ENCODE assay signal across 11 cellular contexts in genomic region chr12:65923228-65923627, GRCh38.
A peak's percentile ranks its signal among the peaks of the same experiment; 100 is the strongest.
DNase-seq lines count a peak whose midpoint lies in the region; ATAC-seq and TF ChIP-seq lines count a peak whose summit lies in the region.
"Had no signal": no experiment of that assay in that cellular context is flagged by ENCODE, and none has a peak within 500 bp of the region (broad histone marks: within the 10 kb centered on the region; RNA-seq: fewer than 3 reads in every experiment).

No MANE protein-coding gene starts in this region.

- POLR2A ChIA-PET in naive thymus-derived CD8-positive, alpha-beta T cell (lab: Charles Lee), result no interaction called here
- POLR2A ChIA-PET in Caco-2 (lab: Charles Lee), result no interaction called here

- no peaks in the 10 kb centered on the region for H3K27me3 ChIP-seq in H7 (ENCODE audit: control insufficient read depth, insufficient read depth, low read length)
- H3K27me3 ChIP-seq in Caco-2 (replicated peaks; ENCODE audit: control insufficient read depth, insufficient read depth, low read length), result no peaks in the 10 kb centered on the region
- H3K27me3 ChIP-seq: heart right ventricle, vagina had no signal

- in situ Hi-C loops in GM13976 (cut with MboI; ENCODE audit: low sequenced_read_pairs, unreplicated experiment), result no loop called here

- H3K36me3 ChIP-seq in H7 (replicated peaks; ENCODE audit: control insufficient read depth, insufficient read depth, low read length) (no peaks in the 10 kb centered on the region), Caco-2 (ENCODE audit: control insufficient read depth, insufficient read depth, low read length) (no peaks in the 10 kb centered on the region)
- H3K36me3 ChIP-seq: heart right ventricle, vagina had no signal

- intact Hi-C loops in Caco-2 (cut with micrococcal nuclease; ENCODE audit: unreplicated experiment), result no loop called here

- TF ChIP-seq CTCF in GM13976 (IDR thresholded peaks at IDR 0.05; ENCODE audit: borderline replicate concordance, control extremely low read depth, extremely low read depth, insufficient read depth, missing control alignments) (no peak), HFFc6 (IDR thresholded peaks at IDR 0.05) (peak; percentile 47), Caco-2 (IDR thresholded peaks at IDR 0.05; ENCODE audit: insufficient read depth in 1 of 2, low read depth in 1 of 2, low read length in 1 of 2, severe bottlenecking in 1 of 2, unreplicated experiment in 1 of 2) (no peak)

- H3K27ac Mint-ChIP-seq in HFFc6 (peak overlapping the region; percentile 68), memory B cell (no peak overlapping the region), Caco-2 (ENCODE audit: unreplicated experiment) (no peak overlapping the region)
- no peak overlapping the region for H3K27ac Mint-ChIP-seq in naive thymus-derived CD8-positive, alpha-beta T cell

- DNase-seq in GM13976 (ENCODE audit: low spot score), result peak; percentile 43
- no peak for DNase-seq in HFFc6
- peak; percentile 53 for DNase-seq in NAMALWA (ENCODE audit: low spot score)
- DNase-seq in memory B cell (ENCODE audit: low spot score in 2 of 2), result no peak
- DNase-seq in H7, result no peak
- no peak for DNase-seq in naive thymus-derived CD8-positive, alpha-beta T cell
- DNase-seq in Caco-2, result no peak
- DNase-seq: activated T-cell treated with anti-CD3 and anti-CD28 coated beads, Interleukin-2, amount 50 U/mL, for 4 hours; heart right ventricle had no signal

- H3K36me3 Mint-ChIP-seq in HFFc6 (ENCODE audit: low read depth), result peaks cover 50% of the 10 kb centered on the region
- no peaks in the 10 kb centered on the region for H3K36me3 Mint-ChIP-seq in memory B cell
- H3K36me3 Mint-ChIP-seq in naive thymus-derived CD8-positive, alpha-beta T cell, result no peaks in the 10 kb centered on the region
- peaks cover 8% of the 10 kb centered on the region for H3K36me3 Mint-ChIP-seq in Caco-2 (ENCODE audit: insufficient read depth, unreplicated experiment)

- BruUV-seq in Caco-2 (replicated peaks; lab: Mats Ljungman, UMichigan), result no TSS peak

- H3K9me3 ChIP-seq in Caco-2, result no peaks in the 10 kb centered on the region
- H3K9me3 ChIP-seq: heart right ventricle, vagina had no signal

- CTCF ChIA-PET in Caco-2 (lab: Charles Lee), result no interaction called here

- H3K4me1 Mint-ChIP-seq in HFFc6 (ENCODE audit: low read depth), result peaks cover 53% of the 10 kb centered on the region
- peaks cover 4% of the 10 kb centered on the region for H3K4me1 Mint-ChIP-seq in memory B cell
- peaks cover 1 to 30% (median 6%) of the 10 kb centered on the region in 4 donors for H3K4me1 Mint-ChIP-seq in naive thymus-derived CD8-positive, alpha-beta T cell
- H3K4me1 Mint-ChIP-seq in Caco-2 (ENCODE audit: low read depth, unreplicated experiment), result peaks cover 29% of the 10 kb centered on the region

- peak; percentile 45 for ATAC-seq in memory B cell (ENCODE audit: low read depth)
- ATAC-seq in HG02678 (IDR thresholded peaks at IDR 0.05; ENCODE audit: unreplicated experiment), result no peak
- ATAC-seq in naive thymus-derived CD8-positive, alpha-beta T cell, result no peak
- ATAC-seq: activated T-cell treated with anti-CD3 and anti-CD28 coated beads, Interleukin-2, amount 50 U/mL, for 4 hours; heart right ventricle had no signal

- H3K4me3 ChIP-seq in H7 (ENCODE audit: insufficient read depth, low read depth, low read length), result no peak overlapping the region
- H3K4me3 ChIP-seq in Caco-2 (ENCODE audit: low read depth, low read length), result no peak overlapping the region
- H3K4me3 ChIP-seq: heart right ventricle, vagina had no signal

- H3K4me3 Mint-ChIP-seq in HFFc6, result no peak overlapping the region
- H3K4me3 Mint-ChIP-seq in memory B cell, result no peak overlapping the region
- no peak overlapping the region for H3K4me3 Mint-ChIP-seq in naive thymus-derived CD8-positive, alpha-beta T cell
- H3K4me3 Mint-ChIP-seq in Caco-2 (ENCODE audit: unreplicated experiment), result no peak overlapping the region
- H3K4me3 Mint-ChIP-seq: activated T-cell treated with anti-CD3 and anti-CD28 coated beads, Interleukin-2, amount 50 U/mL, for 4 hours had no signal

- peaks cover 21% of the 10 kb centered on the region for H3K4me1 ChIP-seq in Caco-2
- H3K4me1 ChIP-seq: vagina had no signal

- H3K9me3 Mint-ChIP-seq in HFFc6 (no peaks in the 10 kb centered on the region), memory B cell (no peaks in the 10 kb centered on the region), Caco-2 (ENCODE audit: unreplicated experiment) (no peaks in the 10 kb centered on the region)
- H3K9me3 Mint-ChIP-seq in naive thymus-derived CD8-positive, alpha-beta T cell, result peaks cover 0 to 2% (median 0%) of the 10 kb centered on the region in 9 donors
- H3K9me3 Mint-ChIP-seq: activated T-cell treated with anti-CD3 and anti-CD28 coated beads, Interleukin-2, amount 50 U/mL, for 4 hours had no signal

- H3K27me3 Mint-ChIP-seq in HFFc6 (ENCODE audit: insufficient read depth), result peaks cover 6% of the 10 kb centered on the region; the same call in 1 of the 2 replicates
- H3K27me3 Mint-ChIP-seq in memory B cell, result peaks cover 8% of the 10 kb centered on the region
- peaks cover 5 to 48% (median 11%) of the 10 kb centered on the region in 5 donors for H3K27me3 Mint-ChIP-seq in naive thymus-derived CD8-positive, alpha-beta T cell
- no peaks in the 10 kb centered on the region for H3K27me3 Mint-ChIP-seq in Caco-2 (ENCODE audit: insufficient read depth, unreplicated experiment)

Comparison
In these comparisons a context has a peak if more than half of its experiments do, and no peak if none do; other contexts are left out.
1. DNase-seq: peak in GM13976 (single experiment) and NAMALWA (single experiment); none in HFFc6 (single experiment), memory B cell (0 of 2), H7 (single experiment), naive thymus-derived CD8-positive, alpha-beta T cell (0 of 10) and Caco-2 (0 of 2).